In the genomic region with DNA sequence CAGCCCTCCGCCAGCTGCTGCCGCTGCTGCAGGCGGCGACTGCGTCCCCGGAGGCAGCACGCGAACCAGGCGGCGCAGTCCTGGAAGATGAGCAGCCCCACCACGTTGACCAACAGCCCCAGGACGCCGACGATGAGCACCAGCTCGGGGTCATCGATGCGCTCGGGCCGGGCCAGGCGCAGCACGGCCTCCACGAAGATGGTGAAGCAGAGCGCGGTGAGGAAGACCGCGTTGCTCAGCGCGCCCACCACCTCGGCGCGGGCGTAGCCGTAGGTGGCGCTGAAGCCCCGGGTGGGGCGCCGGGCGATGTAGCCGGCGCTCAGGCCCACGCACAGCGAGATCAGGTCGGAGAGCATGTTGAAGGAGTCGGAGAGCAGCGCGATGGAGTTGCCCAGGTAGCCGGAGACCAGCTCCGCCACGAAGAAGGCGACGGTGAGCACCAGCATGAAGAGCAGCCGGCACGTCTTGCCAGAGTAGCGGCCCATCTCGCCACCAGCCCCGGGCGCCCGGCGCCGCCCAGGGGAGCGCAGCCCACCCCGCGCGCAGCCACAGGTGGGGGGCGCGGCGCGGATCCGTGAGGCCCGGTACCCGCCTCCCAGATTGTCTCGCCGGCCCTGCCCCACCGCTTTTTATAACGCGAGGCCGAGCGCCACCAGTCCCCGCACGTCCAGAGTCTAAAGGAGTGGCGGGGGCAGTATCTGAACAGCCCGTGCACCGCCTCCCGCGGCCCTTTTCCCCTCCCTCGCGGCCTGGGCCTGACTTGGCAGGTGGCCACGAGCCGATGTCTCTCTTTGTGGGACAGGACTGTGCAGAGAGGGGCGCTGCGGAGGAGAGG, we compare ENCODE assay signal across 9 cellular contexts. TPM values are rescaled to one million over a fixed set of nuclear protein-coding genes. Genes with fewer than 3 reads are reported as not detected.
DNase-seq lines count a peak whose midpoint lies in the region; ATAC-seq and TF ChIP-seq lines count a peak whose summit lies in the region.
"Had no signal": no experiment of that assay in that cellular context is flagged by ENCODE, and none has a peak within 500 bp of the region (broad histone marks: within the 10 kb centered on the region; RNA-seq: fewer than 3 reads in every experiment).

A gene (minus strand): TSS at position 602 of the 835 bp plus-strand sequence. CDS start 117 bp downstream, at position 485.

- H2AK5ac ChIP-seq in trophoblast cell (ENCODE audit: low read length) = no peak within 1 kb of the TSS

- H3K4me2 ChIP-seq in trophoblast cell (ENCODE audit: low read length) = peak within 1 kb of the TSS; percentile 80
- H3K4me2 ChIP-seq: BLaER1 treated with 17β-estradiol and CSF1 and Interleukin-3, amounts not matched to agents 10 nM and 100 nM had no signal

- no peaks in the 10 kb centered on the region for H3K36me3 ChIP-seq in left ventricle myocardium inferior
- no peaks in the 10 kb centered on the region for H3K36me3 ChIP-seq in trophoblast cell (ENCODE audit: control insufficient read depth in 1 of 2, insufficient read depth in 2 of 2, low read length in 2 of 2)
- H3K36me3 ChIP-seq: BLaER1 treated with 17β-estradiol and CSF1 and Interleukin-3, amounts not matched to agents 10 nM and 100 nM had no signal

- H3K27ac ChIP-seq in left ventricle myocardium inferior (replicated peaks) = no peak within 1 kb of the TSS
- H3K27ac ChIP-seq in trophoblast cell (ENCODE audit: low read depth, low read length) = no peak within 1 kb of the TSS
- H3K27ac ChIP-seq: BLaER1 treated with 17β-estradiol and CSF1 and Interleukin-3, amounts not matched to agents 10 nM and 100 nM had no signal

- no peak within 1 kb of the TSS for H3K18ac ChIP-seq in trophoblast cell (ENCODE audit: low read length)

- peaks cover 13% of the 10 kb centered on the region for H3K4me1 ChIP-seq in left ventricle myocardium inferior
- peaks cover 10 to 12% of the 10 kb centered on the region in 2 experiments for H3K4me1 ChIP-seq in trophoblast cell (ENCODE audit: control insufficient read depth in 1 of 2, insufficient read depth in 2 of 2, low read length in 2 of 2)
- H3K4me1 ChIP-seq: BLaER1 treated with 17β-estradiol and CSF1 and Interleukin-3, amounts not matched to agents 10 nM and 100 nM had no signal

- no peaks in the 10 kb centered on the region for H3K9me3 Mint-ChIP-seq in activated T-helper 1 cell treated with anti-CD3 and anti-CD28 coated beads, Interleukin-12 subunit alpha, Interleukin-12 subunit beta, Interleukin-2, Interleukin-4 antibody, amounts not matched to agents 30 ng/mL and 10 ng/mL and 1 ng/mL, durations not matched to agents 14 hours and 24 hours and 36 hours

- WGBS in trophoblast cell (ENCODE audit: extremely low coverage, insufficient coverage, insufficient read length) = no CpG with 5 or more reads among the region's 91 CpGs

- no peaks in the 10 kb centered on the region for H3K4me1 Mint-ChIP-seq in activated T-helper 1 cell treated with anti-CD3 and anti-CD28 coated beads, Interleukin-12 subunit alpha, Interleukin-12 subunit beta, Interleukin-2, Interleukin-4 antibody, amounts not matched to agents 30 ng/mL and 10 ng/mL and 1 ng/mL, durations not matched to agents 14 hours and 24 hours and 36 hours (ENCODE audit: low read depth)

- no peak within 1 kb of the TSS for H3K4ac ChIP-seq in trophoblast cell (ENCODE audit: low read depth, low read length)

- no peak within 1 kb of the TSS for H4K8ac ChIP-seq in trophoblast cell (ENCODE audit: low read depth, low read length)

- peak within 1 kb of the TSS; percentile 9 for H2AFZ ChIP-seq in trophoblast cell (ENCODE audit: insufficient read depth, low read length, poor library complexity)

- H3K4me3 ChIP-seq in left ventricle myocardium inferior (peak within 1 kb of the TSS; percentile 65), trophoblast cell (ENCODE audit: low read depth, low read length) (peak within 1 kb of the TSS; percentile 66)
- H3K4me3 ChIP-seq: BLaER1 treated with 17β-estradiol and CSF1 and Interleukin-3, amounts not matched to agents 10 nM and 100 nM had no signal

- no peaks in the 10 kb centered on the region for H3K36me3 Mint-ChIP-seq in activated T-helper 1 cell treated with anti-CD3 and anti-CD28 coated beads, Interleukin-12 subunit alpha, Interleukin-12 subunit beta, Interleukin-2, Interleukin-4 antibody, amounts not matched to agents 30 ng/mL and 10 ng/mL and 1 ng/mL, durations not matched to agents 14 hours and 24 hours and 36 hours (ENCODE audit: low read depth)

- peak; percentile 51 for ATAC-seq in HG03442 (IDR thresholded peaks at IDR 0.05; ENCODE audit: unreplicated experiment)

- no peak within 1 kb of the TSS for H3K23ac ChIP-seq in trophoblast cell (ENCODE audit: low read length)

- H2BK5ac ChIP-seq in trophoblast cell (ENCODE audit: low read depth, low read length, poor library complexity) = no peak within 1 kb of the TSS

- H3K9ac ChIP-seq in trophoblast cell (ENCODE audit: low read length) = no peak within 1 kb of the TSS
- H3K9ac ChIP-seq: BLaER1 treated with 17β-estradiol and CSF1 and Interleukin-3, amounts not matched to agents 10 nM and 100 nM had no signal

- H2BK12ac ChIP-seq in trophoblast cell (ENCODE audit: low read length) = no peak within 1 kb of the TSS

- peaks cover 60% of the 10 kb centered on the region for H3K27me3 ChIP-seq in left ventricle myocardium inferior (ENCODE audit: low read depth)
- peaks cover 24% of the 10 kb centered on the region for H3K27me3 ChIP-seq in trophoblast cell (ENCODE audit: insufficient read depth, low read length)
- H3K27me3 ChIP-seq: BLaER1 treated with 17β-estradiol and CSF1 and Interleukin-3, amounts not matched to agents 10 nM and 100 nM had no signal

- no peak within 1 kb of the TSS for H2BK120ac ChIP-seq in trophoblast cell (ENCODE audit: insufficient read depth, low read length, poor library complexity)

- peaks cover 40% of the 10 kb centered on the region for H3K27me3 Mint-ChIP-seq in activated T-helper 1 cell treated with anti-CD3 and anti-CD28 coated beads, Interleukin-12 subunit alpha, Interleukin-12 subunit beta, Interleukin-2, Interleukin-4 antibody, amounts not matched to agents 30 ng/mL and 10 ng/mL and 1 ng/mL, durations not matched to agents 14 hours and 24 hours and 36 hours (ENCODE audit: insufficient read depth)

- H3K27ac Mint-ChIP-seq in activated T-helper 1 cell treated with anti-CD3 and anti-CD28 coated beads, Interleukin-12 subunit alpha, Interleukin-12 subunit beta, Interleukin-2, Interleukin-4 antibody, amounts not matched to agents 30 ng/mL and 10 ng/mL and 1 ng/mL, durations not matched to agents 14 hours and 24 hours and 36 hours = no peak within 1 kb of the TSS

- no peak within 1 kb of the TSS for H4K91ac ChIP-seq in trophoblast cell (ENCODE audit: low read depth, low read length)

- peak; percentile 39 to 46 for DNase-seq in NCI-H2081 (lab: John Stamatoyannopoulos, UW)
- no peak for DNase-seq in NCI-H2081 treated with DMSO at 0.1 percent for 48 hours (lab: John Stamatoyannopoulos, UW)
- DNase-seq in activated T-helper 1 cell treated with anti-CD3 and anti-CD28 coated beads, Interleukin-12 subunit alpha, Interleukin-12 subunit beta, Interleukin-2, Interleukin-4 antibody, amounts not matched to agents 30 ng/mL and 10 ng/mL and 1 ng/mL, durations not matched to agents 14 hours and 24 hours and 36 hours (ENCODE audit: low spot score) = no peak
- DNase-seq in left ventricle myocardium inferior = no peak
- peak in 1 of 2 donors; percentile 22 for DNase-seq in trophoblast cell
- no peak for DNase-seq in SIG-M5 (lab: John Stamatoyannopoulos, UW)
- no peak for DNase-seq in H4 (ENCODE audit: low spot score)

- no peak within 1 kb of the TSS for H4K12ac ChIP-seq in trophoblast cell (ENCODE audit: low read depth, low read length)

- H3K79me1 ChIP-seq in trophoblast cell (ENCODE audit: low read length) = no peaks in the 10 kb centered on the region

- intact Hi-C loops in activated T-helper 1 cell treated with anti-CD3 and anti-CD28 coated beads, Interleukin-12 subunit alpha, Interleukin-12 subunit beta, Interleukin-2, Interleukin-4 antibody, amounts not matched to agents 30 ng/mL and 10 ng/mL and 1 ng/mL, durations not matched to agents 14 hours and 24 hours and 36 hours (cut with micrococcal nuclease) = no loop called here
- intact Hi-C loops in left ventricle myocardium inferior (cut with micrococcal nuclease) = no loop called here

- peak within 1 kb of the TSS; percentile 63 for H3K4me3 Mint-ChIP-seq in activated T-helper 1 cell treated with anti-CD3 and anti-CD28 coated beads, Interleukin-12 subunit alpha, Interleukin-12 subunit beta, Interleukin-2, Interleukin-4 antibody, amounts not matched to agents 30 ng/mL and 10 ng/mL and 1 ng/mL, durations not matched to agents 14 hours and 24 hours and 36 hours

- no peak for TF ChIP-seq CTCF in left ventricle myocardium inferior (IDR thresholded peaks at IDR 0.05; ENCODE audit: borderline replicate concordance)

- no peaks in the 10 kb centered on the region for H3K9me3 ChIP-seq in left ventricle myocardium inferior (replicated peaks)
- H3K9me3 ChIP-seq in trophoblast cell (ENCODE audit: insufficient read depth, low read depth, low read length) = peaks cover 2% of the 10 kb centered on the region

- H3K14ac ChIP-seq in trophoblast cell (ENCODE audit: low read length) = no peak within 1 kb of the TSS

- no peaks in the 10 kb centered on the region for H3K79me2 ChIP-seq in trophoblast cell (ENCODE audit: control insufficient read depth, insufficient read depth, low read length, poor library complexity)

RNA-seq across cellular contexts. Expression of the gene that starts here (rescaled TPM):
- total RNA-seq in activated T-helper 1 cell treated with anti-CD3 and anti-CD28 coated beads, Interleukin-12 subunit alpha, Interleukin-12 subunit beta, Interleukin-2, Interleukin-4 antibody, amounts not matched to agents 30 ng/mL and 10 ng/mL and 1 ng/mL, durations not matched to agents 14 hours and 24 hours and 36 hours = not detected in 2 replicates
- total RNA-seq in left ventricle myocardium inferior = 0.47 TPM
- 0.14 and 0.19 TPM in 2 replicates for polyA plus RNA-seq in trophoblast cell (2013)
- total RNA-seq in H4 (2014; rRNA removed; shearing (Covaris generic)) = not detected in 2 replicates

Comparison
In these comparisons a context has a peak if more than half of its experiments do, and no peak if none do; other contexts are left out.
1. DNase-seq: peak in NCI-H2081 (2 of 2); none in NCI-H2081 treated with DMSO at 0.1 percent for 48 hours (single experiment), activated T-helper 1 cell treated with anti-CD3 and anti-CD28 coated beads, Interleukin-12 subunit alpha, Interleukin-12 subunit beta, Interleukin-2, Interleukin-4 antibody, amounts not matched to agents 30 ng/mL and 10 ng/mL and 1 ng/mL, durations not matched to agents 14 hours and 24 hours and 36 hours (single experiment), left ventricle myocardium inferior (single experiment), SIG-M5 (single experiment) and H4 (single experiment).